ENCODE assay signal across 24 cellular contexts in the genomic region with DNA sequence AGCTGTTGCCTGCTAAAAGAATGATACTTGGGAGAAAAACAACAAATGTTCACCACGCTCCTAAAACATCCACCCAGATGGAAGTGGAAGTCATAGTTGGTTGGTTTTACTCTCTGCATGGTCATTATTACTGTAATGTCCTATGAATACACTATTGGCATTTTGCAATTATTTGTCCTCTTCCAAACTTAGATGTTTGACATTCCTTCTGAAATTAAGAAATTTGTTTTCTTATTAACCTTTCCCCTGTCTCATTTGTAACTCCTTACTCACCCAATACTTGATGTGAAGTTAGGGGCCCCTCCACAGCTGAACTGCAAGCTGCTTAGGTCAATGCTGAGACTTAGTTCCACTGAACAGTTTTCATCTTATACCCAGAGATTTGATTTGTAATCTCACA.
"Had no signal": no experiment of that assay in that cellular context is flagged by ENCODE, and none has a peak within 500 bp of the region (broad histone marks: within the 10 kb centered on the region; RNA-seq: fewer than 3 reads in every experiment).

No MANE protein-coding gene starts in this region.

- H3K27me3 ChIP-seq: uterus had no signal

- H3K4me1 ChIP-seq: uterus had no signal

- H3K9me3 ChIP-seq: uterus had no signal

- ATAC-seq: activated CD4-positive, alpha-beta T cell treated with anti-CD3 and anti-CD28 coated beads for 36 hours; activated CD8-positive, alpha-beta memory T cell treated with anti-CD3 and anti-CD28 coated beads, Interleukin-2, amount 10 ng/mL, durations not matched to agents 7 days and 5 days; activated CD8-positive, alpha-beta T cell treated with anti-CD3 and anti-CD28 coated beads, Interleukin-2, amount 10 ng/mL, durations not matched to agents 7 days and 5 days; esophagus mucosa; naive thymus-derived CD8-positive, alpha-beta T cell; sciatic nerve; stimulated activated memory B cell treated with anti-CD40 and anti-IgM and Interleukin-4, amounts not matched to agents 10 μg/mL and 1 μg/mL and 100 μg/mL, for 72 hours; stimulated activated naive CD8-positive, alpha-beta T cell treated with anti-CD3 and anti-CD28 coated beads, Interleukin-15, amount 100 ng/mL, for 72 hours had no signal

- DNase-seq: activated CD4-positive, alpha-beta T cell treated with anti-CD3 and anti-CD28 coated beads for 36 hours; activated CD4-positive, CD25-positive, alpha-beta regulatory T cell; activated CD8-positive, alpha-beta memory T cell treated with anti-CD3 and anti-CD28 coated beads, Interleukin-2, amount 10 ng/mL, durations not matched to agents 7 days and 5 days; activated CD8-positive, alpha-beta T cell treated with anti-CD3 and anti-CD28 coated beads, Interleukin-2, amount 10 ng/mL, durations not matched to agents 7 days and 5 days; activated effector memory CD4-positive, alpha-beta T cell treated with anti-CD3 and anti-CD28 coated beads, Interleukin-2, amount 50 U/mL, for 16 hours; activated naive CD4-positive, alpha-beta T cell treated with anti-CD3 and anti-CD28 coated beads for 36 hours; activated naive CD8-positive, alpha-beta T cell treated with anti-CD3 and anti-CD28 coated beads for 36 hours; activated T-cell treated with anti-CD3 and anti-CD28 coated beads for 4 hours; caudate nucleus; endodermal cell; head of caudate nucleus; hypothalamus; immature natural killer cell; naive thymus-derived CD8-positive, alpha-beta T cell; retina; small intestine; stimulated activated CD4-positive, alpha-beta T cell treated with anti-CD3 and anti-CD28 coated beads, Interleukin-4, amount 100 ng/mL, for 4 hours; stimulated activated CD8-positive, alpha-beta memory T cell treated with anti-CD3 and anti-CD28 coated beads, Interleukin-4, amount 100 ng/mL, for 48 hours; stimulated activated naive CD8-positive, alpha-beta T cell treated with anti-CD3 and anti-CD28 coated beads, Interleukin-15, amount 100 ng/mL, for 72 hours; substantia nigra; uterus had no signal

- H3K36me3 ChIP-seq: uterus had no signal

- H3K27ac ChIP-seq: uterus had no signal

- H3K4me3 ChIP-seq: uterus had no signal
